1 cellular context compared by ENCODE assay signal in the genomic region with DNA sequence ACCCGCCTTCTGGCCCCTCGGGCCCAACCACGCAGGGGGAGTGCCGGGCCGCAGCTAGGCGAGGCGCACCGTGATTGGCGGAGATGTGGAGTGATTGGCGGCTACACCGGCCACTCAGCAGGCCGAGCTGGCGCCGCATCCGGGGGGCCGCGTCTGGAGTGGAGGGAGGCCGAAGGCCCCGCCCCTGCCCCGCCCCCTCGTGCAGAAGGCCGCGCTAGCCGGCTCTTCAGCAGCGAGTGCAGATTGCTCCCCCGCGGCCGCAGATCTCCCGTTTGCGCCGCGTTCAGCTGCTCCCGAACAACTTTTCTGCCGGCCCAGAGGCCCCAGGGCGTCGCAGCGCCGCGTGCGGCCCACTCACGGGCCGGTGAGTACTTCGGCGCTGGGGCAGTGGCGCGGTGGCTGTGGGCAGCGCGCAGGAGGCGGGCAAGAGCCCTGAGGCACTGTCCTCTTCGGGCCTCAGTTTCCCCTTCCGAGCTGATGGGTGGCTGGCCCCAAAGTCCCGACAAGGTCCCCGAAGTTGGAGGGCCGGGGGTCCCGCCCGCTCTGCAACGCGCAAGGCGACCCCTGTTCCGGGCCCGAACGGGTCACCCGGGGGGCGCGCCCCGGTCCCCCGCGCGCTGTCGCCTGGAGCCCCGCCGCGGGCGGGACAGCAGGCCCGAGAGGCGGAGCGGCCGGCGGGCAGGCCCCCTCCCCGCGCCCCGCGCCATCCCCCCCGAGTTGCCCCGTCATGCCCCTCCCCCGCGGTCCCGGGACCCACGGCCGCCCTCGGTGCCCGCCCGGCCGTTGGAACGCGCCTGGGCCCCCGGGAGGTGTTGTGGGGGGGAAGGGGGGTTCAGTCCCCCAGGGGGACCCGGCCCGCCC.
TF ChIP-seq lines count a peak whose summit lies in the region.

A gene with protein sequence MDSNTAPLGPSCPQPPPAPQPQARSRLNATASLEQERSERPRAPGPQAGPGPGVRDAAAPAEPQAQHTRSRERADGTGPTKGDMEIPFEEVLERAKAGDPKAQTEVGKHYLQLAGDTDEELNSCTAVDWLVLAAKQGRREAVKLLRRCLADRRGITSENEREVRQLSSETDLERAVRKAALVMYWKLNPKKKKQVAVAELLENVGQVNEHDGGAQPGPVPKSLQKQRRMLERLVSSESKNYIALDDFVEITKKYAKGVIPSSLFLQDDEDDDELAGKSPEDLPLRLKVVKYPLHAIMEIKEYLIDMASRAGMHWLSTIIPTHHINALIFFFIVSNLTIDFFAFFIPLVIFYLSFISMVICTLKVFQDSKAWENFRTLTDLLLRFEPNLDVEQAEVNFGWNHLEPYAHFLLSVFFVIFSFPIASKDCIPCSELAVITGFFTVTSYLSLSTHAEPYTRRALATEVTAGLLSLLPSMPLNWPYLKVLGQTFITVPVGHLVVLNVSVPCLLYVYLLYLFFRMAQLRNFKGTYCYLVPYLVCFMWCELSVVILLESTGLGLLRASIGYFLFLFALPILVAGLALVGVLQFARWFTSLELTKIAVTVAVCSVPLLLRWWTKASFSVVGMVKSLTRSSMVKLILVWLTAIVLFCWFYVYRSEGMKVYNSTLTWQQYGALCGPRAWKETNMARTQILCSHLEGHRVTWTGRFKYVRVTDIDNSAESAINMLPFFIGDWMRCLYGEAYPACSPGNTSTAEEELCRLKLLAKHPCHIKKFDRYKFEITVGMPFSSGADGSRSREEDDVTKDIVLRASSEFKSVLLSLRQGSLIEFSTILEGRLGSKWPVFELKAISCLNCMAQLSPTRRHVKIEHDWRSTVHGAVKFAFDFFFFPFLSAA (plus strand): TSS at position 200 of the 861 bp plus-strand sequence. CDS start 7,606 bp downstream, outside the sequence.

TF ChIP-seq in A549, 52 proteins besides CTCF, POLR2A, EP300 and RAD21 (continued from another document):
- TF ChIP-seq, protein P1, sequence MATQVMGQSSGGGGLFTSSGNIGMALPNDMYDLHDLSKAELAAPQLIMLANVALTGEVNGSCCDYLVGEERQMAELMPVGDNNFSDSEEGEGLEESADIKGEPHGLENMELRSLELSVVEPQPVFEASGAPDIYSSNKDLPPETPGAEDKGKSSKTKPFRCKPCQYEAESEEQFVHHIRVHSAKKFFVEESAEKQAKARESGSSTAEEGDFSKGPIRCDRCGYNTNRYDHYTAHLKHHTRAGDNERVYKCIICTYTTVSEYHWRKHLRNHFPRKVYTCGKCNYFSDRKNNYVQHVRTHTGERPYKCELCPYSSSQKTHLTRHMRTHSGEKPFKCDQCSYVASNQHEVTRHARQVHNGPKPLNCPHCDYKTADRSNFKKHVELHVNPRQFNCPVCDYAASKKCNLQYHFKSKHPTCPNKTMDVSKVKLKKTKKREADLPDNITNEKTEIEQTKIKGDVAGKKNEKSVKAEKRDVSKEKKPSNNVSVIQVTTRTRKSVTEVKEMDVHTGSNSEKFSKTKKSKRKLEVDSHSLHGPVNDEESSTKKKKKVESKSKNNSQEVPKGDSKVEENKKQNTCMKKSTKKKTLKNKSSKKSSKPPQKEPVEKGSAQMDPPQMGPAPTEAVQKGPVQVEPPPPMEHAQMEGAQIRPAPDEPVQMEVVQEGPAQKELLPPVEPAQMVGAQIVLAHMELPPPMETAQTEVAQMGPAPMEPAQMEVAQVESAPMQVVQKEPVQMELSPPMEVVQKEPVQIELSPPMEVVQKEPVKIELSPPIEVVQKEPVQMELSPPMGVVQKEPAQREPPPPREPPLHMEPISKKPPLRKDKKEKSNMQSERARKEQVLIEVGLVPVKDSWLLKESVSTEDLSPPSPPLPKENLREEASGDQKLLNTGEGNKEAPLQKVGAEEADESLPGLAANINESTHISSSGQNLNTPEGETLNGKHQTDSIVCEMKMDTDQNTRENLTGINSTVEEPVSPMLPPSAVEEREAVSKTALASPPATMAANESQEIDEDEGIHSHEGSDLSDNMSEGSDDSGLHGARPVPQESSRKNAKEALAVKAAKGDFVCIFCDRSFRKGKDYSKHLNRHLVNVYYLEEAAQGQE (IDR thresholded peaks at IDR 0.05) = no peak
